12 cellular contexts compared by ENCODE assay signal in the genomic region with DNA sequence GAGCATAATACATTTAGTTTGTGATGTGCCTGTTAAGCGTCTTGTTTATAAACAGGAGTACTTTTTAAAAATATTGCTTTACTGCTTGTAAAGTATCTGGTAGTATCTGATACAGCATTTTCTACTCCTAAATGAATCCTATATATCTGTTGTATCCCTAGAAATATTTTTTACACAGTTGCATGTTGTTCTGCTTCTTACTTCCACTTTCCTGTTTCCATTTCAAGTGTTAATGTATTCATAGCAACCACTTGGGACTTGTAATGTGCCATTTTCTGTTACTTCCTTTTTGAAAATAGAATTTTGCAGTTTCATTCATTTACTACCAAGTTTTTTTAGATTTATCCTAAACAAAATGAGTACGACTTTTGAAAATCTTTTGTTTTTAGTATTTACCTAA. TPM values are rescaled to one million over a fixed set of nuclear protein-coding genes. Genes with fewer than 3 reads are reported as not detected.
DNase-seq lines count a peak whose midpoint lies in the region; ATAC-seq and TF ChIP-seq lines count a peak whose summit lies in the region.
"Had no signal": no experiment of that assay in that cellular context is flagged by ENCODE, and none has a peak within 500 bp of the region (broad histone marks: within the 10 kb centered on the region; RNA-seq: fewer than 3 reads in every experiment).

No MANE protein-coding gene starts in this region.

- H3K9me2 ChIP-seq in PC-3 (replicated peaks; ENCODE audit: low read length) = no peaks in the 10 kb centered on the region

- H3K27me3 ChIP-seq in PC-3 (ENCODE audit: low read length) = no peaks in the 10 kb centered on the region

- peak overlapping the region; percentile 60 for H3K4me3 Mint-ChIP-seq in memory B cell
- H3K4me3 Mint-ChIP-seq: T-helper 17 cell had no signal

- peaks cover 6% of the 10 kb centered on the region; the same call in 1 of the 2 replicates for H4K20me1 ChIP-seq in PC-3 (ENCODE audit: low read length)

- TF ChIP-seq CTCF in PC-3 (conservative IDR thresholded peaks at IDR 0.05; ENCODE audit: low read depth, low read length) = no peak

- peak overlapping the region; percentile 76 for H3K27ac Mint-ChIP-seq in memory B cell
- H3K27ac Mint-ChIP-seq: T-helper 17 cell had no signal

- no peak overlapping the region for H2AFZ ChIP-seq in PC-3 (ENCODE audit: low read length)
- H2AFZ ChIP-seq: parathyroid adenoma had no signal

- peaks cover 4% of the 10 kb centered on the region; the same call in 1 of the 2 replicates for H3K79me2 ChIP-seq in PC-3 (ENCODE audit: low read length)

- no peaks in the 10 kb centered on the region for H3K4me1 ChIP-seq in PC-3 (ENCODE audit: insufficient read depth, low read length)

- ATAC-seq in GM18858 (IDR thresholded peaks at IDR 0.05; ENCODE audit: unreplicated experiment) (peak; percentile 62), HG02571 (IDR thresholded peaks at IDR 0.05; ENCODE audit: unreplicated experiment) (peak; percentile 79), HG03571 (IDR thresholded peaks at IDR 0.05; ENCODE audit: unreplicated experiment) (peak; percentile 88), memory B cell (ENCODE audit: low read depth) (peak; percentile 91), PC-3 (no peak)
- ATAC-seq: T-helper 17 cell had no signal

- no peak overlapping the region for H3K9ac ChIP-seq in PC-3 (ENCODE audit: low read length)
- H3K9ac ChIP-seq: parathyroid adenoma had no signal

- H3K4me3 ChIP-seq in PC-3 (ENCODE audit: low read length) = no peak overlapping the region

- H3K36me3 ChIP-seq in PC-3 (ENCODE audit: low read depth, low read length) = peaks cover 72% of the 10 kb centered on the region

- H3K4me2 ChIP-seq in PC-3 (ENCODE audit: low read length) = no peak overlapping the region

- no peaks in the 10 kb centered on the region for H3K9me3 ChIP-seq in PC-3 (ENCODE audit: low read length)

- H3K4me1 Mint-ChIP-seq in memory B cell = peaks cover 12% of the 10 kb centered on the region

- intact Hi-C loops in PC-3 (cut with micrococcal nuclease) = no loop called here

- no TSS peak for BruUV-seq in PC-3 (replicated peaks; lab: Mats Ljungman, UMichigan)

- H3K27ac ChIP-seq in PC-3 (ENCODE audit: low read length) = no peak overlapping the region
- H3K27ac ChIP-seq: parathyroid adenoma had no signal

- no peaks in the 10 kb centered on the region for H3K9me3 Mint-ChIP-seq in memory B cell

- H3K36me3 Mint-ChIP-seq in memory B cell = peaks cover 26% of the 10 kb centered on the region

- POLR2A ChIA-PET in PC-3 (lab: Charles Lee; ENCODE audit: unreplicated experiment) = no interaction called here

- CTCF ChIA-PET in PC-3 (lab: Charles Lee) = no interaction called here

- no peaks in the 10 kb centered on the region for H3K27me3 Mint-ChIP-seq in memory B cell
- H3K27me3 Mint-ChIP-seq: T-helper 17 cell had no signal

- H3F3A ChIP-seq in PC-3 (ENCODE audit: low read length, unreplicated experiment) = no peaks in the 10 kb centered on the region

- DNase-seq in memory B cell (ENCODE audit: low spot score in 2 of 2) (no peak), DMS114 treated with DMSO at 0.1 percent for 48 hours (lab: John Stamatoyannopoulos, UW; ENCODE audit: unreplicated experiment) (no peak), PC-3 (no peak), NCI-H146 (lab: John Stamatoyannopoulos, UW) (no peak)
- DNase-seq in activated CD4-positive, alpha-beta T cell treated with anti-CD3 and anti-CD28 coated beads for 4 hours = no peak
- DNase-seq: activated gamma-delta T cell treated with Interleukin-2 at 50 U/mL for 16 hours, NCI-H226, T-helper 17 cell had no signal

RNA-seq across cellular contexts. Expression of a gene that starts 24.9 kb away (rescaled TPM):
- 16.2 and 18.9 TPM in 2 replicates for total RNA-seq in PC-3 (2014; rRNA removed)
